In genomic region chr15:74291101-74292071, GRCh38 we compare ENCODE assay signal across 9 cellular contexts. TPM values are rescaled to one million over a fixed set of nuclear protein-coding genes. Genes with fewer than 3 reads are reported as not detected.
DNase-seq lines count a peak whose midpoint lies in the region; ATAC-seq and TF ChIP-seq lines count a peak whose summit lies in the region.
"Had no signal": no experiment of that assay in that cellular context is flagged by ENCODE, and none has a peak within 500 bp of the region (broad histone marks: within the 10 kb centered on the region; RNA-seq: fewer than 3 reads in every experiment).

No MANE protein-coding gene starts in this region.

- no peaks in the 10 kb centered on the region for H3K4me1 ChIP-seq in body of pancreas
- peaks cover 7% of the 10 kb centered on the region; the same call in 1 of the 2 replicates for H3K4me1 ChIP-seq in iPS-20b (ENCODE audit: insufficient read depth, low read length)

- DNase-seq in ELF-1 (ENCODE audit: low read depth, low spot score), result peak; percentile 97
- peak; percentile 71 for DNase-seq in NAMALWA (ENCODE audit: low spot score)
- DNase-seq in UCSD-AML1 (lab: John Stamatoyannopoulos, UW; ENCODE audit: unreplicated experiment), result peak; percentile 86
- peak; percentile 70 to 81 (median 76) for DNase-seq in body of pancreas
- peak; percentile 85 for DNase-seq in stimulated activated CD4-positive, alpha-beta T cell treated with anti-CD3 and anti-CD28 coated beads, Interleukin-15, amount 100 ng/mL, for 24 hours
- no peak for DNase-seq in NCI-H446 (lab: John Stamatoyannopoulos, UW)
- no peak for DNase-seq in NCI-H1930 (lab: John Stamatoyannopoulos, UW)

- H3K9me3 ChIP-seq in body of pancreas (no peaks in the 10 kb centered on the region), iPS-20b (ENCODE audit: insufficient read depth, low read depth, low read length) (no peaks in the 10 kb centered on the region)

- no peak overlapping the region for H3K27ac ChIP-seq in body of pancreas
- H3K27ac ChIP-seq in iPS-20b (ENCODE audit: low read length), result no peak overlapping the region

- TF ChIP-seq CTCF in body of pancreas (IDR thresholded peaks at IDR 0.05), result no peak

- WGBS in body of pancreas, 2 donors, result 12 to 15% methylated on average over 19 to 20 of the region's 20 CpGs

- peaks cover 0 to 3% of the 10 kb centered on the region in 2 donors for H3K27me3 ChIP-seq in body of pancreas
- peaks cover 37% of the 10 kb centered on the region for H3K27me3 ChIP-seq in iPS-20b (ENCODE audit: insufficient read depth, low read length)

- no peak for TF ChIP-seq POLR2A in body of pancreas (IDR thresholded peaks at IDR 0.05)

- H3K4me3 ChIP-seq in body of pancreas (no peak overlapping the region), iPS-20b (ENCODE audit: low read length) (peak overlapping the region; percentile 48; the same call in 1 of the 2 replicates)

- H3K36me3 ChIP-seq in body of pancreas (replicated peaks in 1 of 2; ENCODE audit: insufficient read depth in 1 of 2, low read depth in 2 of 2) (no peaks in the 10 kb centered on the region), iPS-20b (ENCODE audit: insufficient read depth, low read depth, low read length) (no peaks in the 10 kb centered on the region)

- no peak overlapping the region for H3K9ac ChIP-seq in iPS-20b (ENCODE audit: low read depth, low read length)

- peak; percentile 74 for ATAC-seq in body of pancreas

- intact Hi-C loops in body of pancreas (cut with DNase I), result no loop called here

RNA-seq across cellular contexts. Expression of gene CCDC33, which starts 55.3 kb away (rescaled TPM):
- total RNA-seq in body of pancreas, result not detected
- total RNA-seq: T-helper 2 cell treated with Interferon-gamma antibody and Interleukin-4, amounts not matched to agents 100 ng/mL and 5 ng/mL, for 36 hours had no signal

Comparison
In these comparisons a context has a peak if more than half of its experiments do, and no peak if none do; other contexts are left out.
1. DNase-seq: peak in ELF-1 (single experiment), NAMALWA (single experiment), UCSD-AML1 (single experiment), body of pancreas (4 of 4) and stimulated activated CD4-positive, alpha-beta T cell treated with anti-CD3 and anti-CD28 coated beads, Interleukin-15, amount 100 ng/mL, for 24 hours (single experiment); none in NCI-H446 (0 of 2) and NCI-H1930 (0 of 2).